Comparison of ENCODE assay signal across 15 cellular contexts in genomic region chr2:118989481-118989880, GRCh38. TPM values are rescaled to one million over a fixed set of nuclear protein-coding genes. Genes with fewer than 3 reads are reported as not detected.
DNase-seq lines count a peak whose midpoint lies in the region; ATAC-seq and TF ChIP-seq lines count a peak whose summit lies in the region.
"Had no signal": no experiment of that assay in that cellular context is flagged by ENCODE, and none has a peak within 500 bp of the region (broad histone marks: within the 10 kb centered on the region; RNA-seq: fewer than 3 reads in every experiment).

No MANE protein-coding gene starts in this region.

- H3K27me3 ChIP-seq in foreskin keratinocyte: peaks cover 50% of the 10 kb centered on the region

- DNase-seq in foreskin keratinocyte (peak in 1 of 2 donors; percentile 57), NCI-H2196 (lab: John Stamatoyannopoulos, UW; ENCODE audit: unreplicated experiment) (no peak), D341Med (ENCODE audit: low spot score) (no peak)
- DNase-seq in activated CD4-positive, alpha-beta T cell treated with anti-CD3 and anti-CD28 coated beads for 4 hours: no peak
- DNase-seq in stimulated activated CD4-positive, alpha-beta T cell treated with anti-CD3 and anti-CD28 coated beads, Interleukin-15, amount 100 ng/mL, for 24 hours: no peak
- DNase-seq: activated CD4-positive, alpha-beta T cell treated with anti-CD3 and anti-CD28 coated beads, Interleukin-2, amount 50 U/mL, for 4 hours; stimulated activated CD4-positive, alpha-beta T cell treated with anti-CD3 and anti-CD28 coated beads, Interleukin-2, amount 100 ng/mL, for 48 hours; stimulated activated naive CD4-positive, alpha-beta T cell treated with Interleukin-2 at 50 U/mL for 16 hours; T-helper 2 cell had no signal

- peaks cover 8% of the 10 kb centered on the region for H3K4me1 ChIP-seq in foreskin keratinocyte

- ATAC-seq in GM18519 (IDR thresholded peaks at IDR 0.05; ENCODE audit: low FRiP score, unreplicated experiment): peak; percentile 73
- ATAC-seq in GM21529 (IDR thresholded peaks at IDR 0.05; ENCODE audit: unreplicated experiment): peak; percentile 61
- peak; percentile 45 for ATAC-seq in HG03066 (IDR thresholded peaks at IDR 0.05; ENCODE audit: low read depth, unreplicated experiment)
- ATAC-seq in foreskin keratinocyte: peak; percentile 71
- ATAC-seq: activated naive CD4-positive, alpha-beta T cell treated with anti-CD3 and anti-CD28 coated beads, Interleukin-2, amount 50 U/mL, for 72 hours had no signal

- peak overlapping the region; percentile 90 for H3K27ac ChIP-seq in foreskin keratinocyte

- no peak for TF ChIP-seq CTCF in foreskin keratinocyte (conservative IDR thresholded peaks at IDR 0.05)

RNA-seq across cellular contexts. Expression of gene MARCO, which starts 47.5 kb away (rescaled TPM):
- 0.11 and 0.14 TPM in 2 replicates for total RNA-seq in foreskin keratinocyte
- 0.11 and 0.22 TPM in 2 replicates for polyA plus RNA-seq in foreskin keratinocyte
- total RNA-seq: activated naive CD4-positive, alpha-beta T cell treated with anti-CD3 and anti-CD28 coated beads, Interleukin-2, amount 50 U/mL, for 72 hours; B cell; Daoy had no signal
